ENCODE assay signal across 17 cellular contexts in the genomic region with DNA sequence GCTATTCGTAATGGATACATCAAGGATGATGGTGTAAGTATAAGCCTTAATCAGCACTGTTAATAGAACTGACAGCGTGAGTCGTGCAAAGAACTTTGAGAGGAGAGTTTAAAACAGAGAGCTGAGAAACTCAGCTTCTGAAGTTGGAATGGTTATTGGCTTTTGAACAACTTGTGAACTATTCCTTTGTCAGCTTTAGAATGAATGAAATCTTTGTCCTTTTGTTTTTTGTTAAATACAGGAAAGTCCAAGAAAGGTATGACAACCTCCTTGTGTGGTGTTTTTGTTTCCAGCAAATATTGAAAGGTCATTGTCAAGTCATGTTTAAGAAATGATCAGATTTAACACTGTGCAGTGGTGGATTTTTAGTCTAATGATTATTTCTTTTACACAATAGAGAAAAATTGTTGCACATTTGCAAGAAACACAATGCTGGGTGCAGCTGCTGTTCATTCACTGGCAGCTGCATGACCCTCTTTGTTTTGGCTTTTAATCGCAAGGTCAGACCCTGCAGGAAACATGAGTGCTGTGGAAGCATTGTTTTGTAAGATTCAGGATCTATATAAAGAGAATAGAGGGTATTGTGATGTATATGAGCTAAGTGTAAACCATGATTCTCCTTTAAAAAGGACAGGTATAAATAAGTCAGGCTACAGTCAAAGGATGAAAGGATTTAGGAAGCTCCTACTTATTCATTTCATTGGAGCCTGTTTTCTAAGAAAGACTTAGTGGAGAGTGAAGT. TPM values are rescaled to one million over a fixed set of nuclear protein-coding genes. Genes with fewer than 3 reads are reported as not detected.
DNase-seq lines count a peak whose midpoint lies in the region; ATAC-seq and TF ChIP-seq lines count a peak whose summit lies in the region.
"Had no signal": no experiment of that assay in that cellular context is flagged by ENCODE, and none has a peak within 500 bp of the region (broad histone marks: within the 10 kb centered on the region; RNA-seq: fewer than 3 reads in every experiment).

No MANE protein-coding gene starts in this region.

- H3K36me3 ChIP-seq in HAP-1 (replicated peaks) (no peaks in the 10 kb centered on the region), ectodermal cell (ENCODE audit: control insufficient read depth, insufficient read depth, low read length) (no peaks in the 10 kb centered on the region), colonic mucosa (no peaks in the 10 kb centered on the region)

- H3K9me3 Mint-ChIP-seq in nephron: no peaks in the 10 kb centered on the region
- no peaks in the 10 kb centered on the region for H3K9me3 Mint-ChIP-seq in activated CD8-positive, alpha-beta T cell treated with anti-CD3 and anti-CD28 coated beads, Interleukin-2, amount 10 ng/mL, durations not matched to agents 7 days and 5 days (ENCODE audit: insufficient read depth)
- H3K9me3 Mint-ChIP-seq: activated naive CD4-positive, alpha-beta T cell treated with anti-CD3 and anti-CD28 coated beads, Interleukin-2, amount 50 U/mL, for 72 hours; memory B cell; stimulated activated effector memory CD8-positive, alpha-beta T cell treated with anti-CD3 and anti-CD28 coated beads, Interleukin-12 subunit alpha, Interleukin-12 subunit beta, amount 100 ng/mL, for 72 hours had no signal

- peak overlapping the region; percentile 30 to 50 (median 37) for H3K27ac Mint-ChIP-seq in nephron
- no peak overlapping the region for H3K27ac Mint-ChIP-seq in activated CD8-positive, alpha-beta T cell treated with anti-CD3 and anti-CD28 coated beads, Interleukin-2, amount 10 ng/mL, durations not matched to agents 7 days and 5 days
- H3K27ac Mint-ChIP-seq: activated CD4-positive, alpha-beta T cell treated with anti-CD3 and anti-CD28 coated beads for 36 hours; activated naive CD4-positive, alpha-beta T cell treated with anti-CD3 and anti-CD28 coated beads, Interleukin-2, amount 50 U/mL, for 72 hours; memory B cell; stimulated activated effector memory CD8-positive, alpha-beta T cell treated with anti-CD3 and anti-CD28 coated beads, Interleukin-12 subunit alpha, Interleukin-12 subunit beta, amount 100 ng/mL, for 72 hours had no signal

- peaks cover 43% of the 10 kb centered on the region for H3K36me3 Mint-ChIP-seq in nephron (ENCODE audit: low read depth)
- H3K36me3 Mint-ChIP-seq in activated CD8-positive, alpha-beta T cell treated with anti-CD3 and anti-CD28 coated beads, Interleukin-2, amount 10 ng/mL, durations not matched to agents 7 days and 5 days (ENCODE audit: low read depth): no peaks in the 10 kb centered on the region
- H3K36me3 Mint-ChIP-seq: activated naive CD4-positive, alpha-beta T cell treated with anti-CD3 and anti-CD28 coated beads, Interleukin-2, amount 50 U/mL, for 72 hours; memory B cell had no signal

- WGBS in ectodermal cell, 2 experiments: 25 to 34% methylated on average over 4 of the region's 4 CpGs

- no peak overlapping the region for H3K4me3 Mint-ChIP-seq in nephron
- H3K4me3 Mint-ChIP-seq in activated CD8-positive, alpha-beta T cell treated with anti-CD3 and anti-CD28 coated beads, Interleukin-2, amount 10 ng/mL, durations not matched to agents 7 days and 5 days: no peak overlapping the region
- H3K4me3 Mint-ChIP-seq: activated CD4-positive, alpha-beta T cell treated with anti-CD3 and anti-CD28 coated beads for 36 hours; memory B cell; stimulated activated effector memory CD8-positive, alpha-beta T cell treated with anti-CD3 and anti-CD28 coated beads, Interleukin-12 subunit alpha, Interleukin-12 subunit beta, amount 100 ng/mL, for 72 hours had no signal

- H3K27me3 Mint-ChIP-seq in nephron (ENCODE audit: low read depth): no peaks in the 10 kb centered on the region
- H3K27me3 Mint-ChIP-seq in activated CD8-positive, alpha-beta T cell treated with anti-CD3 and anti-CD28 coated beads, Interleukin-2, amount 10 ng/mL, durations not matched to agents 7 days and 5 days (ENCODE audit: low read depth): no peaks in the 10 kb centered on the region
- H3K27me3 Mint-ChIP-seq: activated CD4-positive, alpha-beta T cell treated with anti-CD3 and anti-CD28 coated beads for 36 hours; memory B cell had no signal

- intact Hi-C loops in colonic mucosa (cut with DNase I): no loop called here

- H3K4me1 ChIP-seq in HAP-1 (peaks cover 12% of the 10 kb centered on the region), ectodermal cell (ENCODE audit: control insufficient read depth, insufficient read depth, low read length) (peaks cover 15% of the 10 kb centered on the region), colonic mucosa (no peaks in the 10 kb centered on the region)

- H3K4me3 ChIP-seq in HAP-1 (no peak overlapping the region), ectodermal cell (ENCODE audit: insufficient read depth, low read depth, low read length) (no peak overlapping the region), colonic mucosa (no peak overlapping the region)
- H3K4me3 ChIP-seq: K562 had no signal

- peaks cover 62% of the 10 kb centered on the region for H3K27me3 ChIP-seq in HAP-1 (ENCODE audit: low read depth)
- H3K27me3 ChIP-seq in ectodermal cell (ENCODE audit: control insufficient read depth, insufficient read depth, low read length, poor library complexity, severe bottlenecking): no peaks in the 10 kb centered on the region
- no peaks in the 10 kb centered on the region for H3K27me3 ChIP-seq in colonic mucosa
- H3K27me3 ChIP-seq: brain microvascular endothelial cell had no signal

- CTCF ChIA-PET in activated CD8-positive, alpha-beta T cell treated with anti-CD3 and anti-CD28 coated beads, Interleukin-2, amount 10 ng/mL, durations not matched to agents 7 days and 5 days (lab: Charles Lee): interaction anchor here (1.3 to 3.8 kb wide), 5 partner anchors 11 to 241 kb away, joined by 3 to 22 read pairs (median 6); no protein-coding TSS in a partner anchor

- ATAC-seq in activated CD8-positive, alpha-beta T cell treated with anti-CD3 and anti-CD28 coated beads, Interleukin-2, amount 10 ng/mL, durations not matched to agents 7 days and 5 days: no peak
- ATAC-seq in GM19452 (IDR thresholded peaks at IDR 0.05; ENCODE audit: unreplicated experiment): no peak
- ATAC-seq: activated CD4-positive, alpha-beta T cell treated with anti-CD3 and anti-CD28 coated beads for 36 hours; activated naive CD4-positive, alpha-beta T cell treated with anti-CD3 and anti-CD28 coated beads, Interleukin-2, amount 50 U/mL, for 72 hours; K562; stimulated activated effector memory CD8-positive, alpha-beta T cell treated with anti-CD3 and anti-CD28 coated beads, Interleukin-12 subunit alpha, Interleukin-12 subunit beta, amount 100 ng/mL, for 72 hours had no signal

- POLR2A ChIA-PET in activated CD8-positive, alpha-beta T cell treated with anti-CD3 and anti-CD28 coated beads, Interleukin-2, amount 10 ng/mL, durations not matched to agents 7 days and 5 days (lab: Charles Lee): no interaction called here

- DNase-seq in HAP-1 (ENCODE audit: low spot score in 2 of 2) (peak; percentile 80 to 99), NCI-H345 (lab: John Stamatoyannopoulos, UW) (peak; percentile 42), colonic mucosa (no peak)
- DNase-seq in activated CD8-positive, alpha-beta T cell treated with anti-CD3 and anti-CD28 coated beads, Interleukin-2, amount 10 ng/mL, durations not matched to agents 7 days and 5 days: no peak
- DNase-seq: activated CD4-positive, alpha-beta T cell treated with anti-CD3 and anti-CD28 coated beads for 36 hours; brain microvascular endothelial cell; effector CD8-positive, alpha-beta T cell; NCI-H526 treated with DMSO at 0.1 percent for 48 hours; nucleus accumbens had no signal

- in situ Hi-C loops in HAP-1 (cut with MboI; ENCODE audit: low sequenced_read_pairs): no loop called here

- H3K27ac ChIP-seq in ectodermal cell (ENCODE audit: insufficient read depth, low read depth, low read length, poor library complexity, severe bottlenecking): peak overlapping the region; percentile 88
- no peak overlapping the region for H3K27ac ChIP-seq in colonic mucosa
- H3K27ac ChIP-seq: brain microvascular endothelial cell had no signal

- no peaks in the 10 kb centered on the region for H3K9me3 ChIP-seq in HAP-1
- no peaks in the 10 kb centered on the region for H3K9me3 ChIP-seq in ectodermal cell (ENCODE audit: control insufficient read depth, low read length)
- no peaks in the 10 kb centered on the region for H3K9me3 ChIP-seq in colonic mucosa

- no peak overlapping the region for H3K9ac ChIP-seq in colonic mucosa (ENCODE audit: low read depth in 2 of 2, low read length in 2 of 2)

- H3K4me1 Mint-ChIP-seq in nephron: peaks cover 31% of the 10 kb centered on the region
- H3K4me1 Mint-ChIP-seq in activated CD8-positive, alpha-beta T cell treated with anti-CD3 and anti-CD28 coated beads, Interleukin-2, amount 10 ng/mL, durations not matched to agents 7 days and 5 days (ENCODE audit: low read depth): peaks cover 2% of the 10 kb centered on the region
- H3K4me1 Mint-ChIP-seq: memory B cell; stimulated activated effector memory CD8-positive, alpha-beta T cell treated with anti-CD3 and anti-CD28 coated beads, Interleukin-12 subunit alpha, Interleukin-12 subunit beta, amount 100 ng/mL, for 72 hours had no signal

- TF ChIP-seq CTCF in nephron (IDR thresholded peaks at IDR 0.05; ENCODE audit: unreplicated experiment in 3 of 3) (no peak), colonic mucosa (IDR thresholded peaks at IDR 0.05) (no peak)

RNA-seq across cellular contexts. Expression of gene ABHD10, which starts 21.7 kb away (rescaled TPM):
- polyA plus RNA-seq in ectodermal cell (2013, experiment 1 of 4): 36.4 TPM
- 36.2 TPM for polyA plus RNA-seq in ectodermal cell (2013, experiment 2 of 4)
- polyA plus RNA-seq in ectodermal cell (2013, experiment 3 of 4): 36.2 TPM
- 40.0 TPM for polyA plus RNA-seq in ectodermal cell (2013, experiment 4 of 4)
- 10 to 100 TPM; 27.8 to 31.7 TPM for total RNA-seq in colonic mucosa
- 10 to 100 TPM; 36.3 to 43.7 TPM for total RNA-seq in activated CD8-positive, alpha-beta T cell treated with anti-CD3 and anti-CD28 coated beads, Interleukin-2, amount 10 ng/mL, durations not matched to agents 7 days and 5 days

RNA-seq across cellular contexts. Expression of gene TAGLN3, which starts 41.6 kb away (rescaled TPM):
- polyA plus RNA-seq in ectodermal cell (2013, experiment 1 of 4): 47.4 TPM
- polyA plus RNA-seq in ectodermal cell (2013, experiment 2 of 4): 43.2 TPM
- polyA plus RNA-seq in ectodermal cell (2013, experiment 3 of 4): 55.4 TPM
- 67.2 TPM for polyA plus RNA-seq in ectodermal cell (2013, experiment 4 of 4)
- total RNA-seq in colonic mucosa: 1 to 10 TPM in 1 of 2 donors, not detected in 1; 1.8 TPM
- total RNA-seq in activated CD8-positive, alpha-beta T cell treated with anti-CD3 and anti-CD28 coated beads, Interleukin-2, amount 10 ng/mL, durations not matched to agents 7 days and 5 days: not detected
- total RNA-seq: K562 had no signal
- polyA plus RNA-seq: BJ had no signal

Comparison
In these comparisons a context has a peak if more than half of its experiments do, and no peak if none do; other contexts are left out.
1. DNase-seq: peak in HAP-1 (2 of 2) and NCI-H345 (single experiment); none in colonic mucosa (single experiment) and activated CD8-positive, alpha-beta T cell treated with anti-CD3 and anti-CD28 coated beads, Interleukin-2, amount 10 ng/mL, durations not matched to agents 7 days and 5 days (single experiment).